16 cellular contexts compared by ENCODE assay signal in the genomic region with DNA sequence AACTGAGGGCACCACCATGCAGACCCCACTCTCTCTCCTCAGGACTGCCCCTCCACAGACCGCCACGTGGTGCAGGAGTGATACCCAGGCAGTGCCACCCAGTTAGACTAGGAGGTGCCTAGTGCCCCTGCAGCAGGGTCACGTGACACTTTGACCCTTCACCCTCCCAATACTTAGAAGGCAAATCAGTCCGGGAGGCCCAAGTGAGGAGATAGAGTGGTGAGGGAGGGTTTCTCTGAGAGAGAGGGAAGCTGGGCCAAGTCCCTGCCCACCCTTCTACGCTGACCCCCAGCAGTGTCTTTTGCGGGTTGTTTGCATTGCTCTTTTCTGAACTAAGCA.
DNase-seq lines count a peak whose midpoint lies in the region; TF ChIP-seq lines count a peak whose summit lies in the region.
"Had no signal": no experiment of that assay in that cellular context is flagged by ENCODE, and none has a peak within 500 bp of the region (broad histone marks: within the 10 kb centered on the region; RNA-seq: fewer than 3 reads in every experiment).

No MANE protein-coding gene starts in this region.

- H3K9ac ChIP-seq in HUES64 (ENCODE audit: low read depth, low read length) (0 out of 2 replicates have a peak overlapping the region, but pooled peaks have one; percentile 23), endodermal cell (ENCODE audit: extremely low read depth, low read length, poor library complexity, severe bottlenecking) (no peak overlapping the region), mesendoderm (ENCODE audit: low read length) (peak overlapping the region; percentile 11)

- no peak overlapping the region for H3K4me2 ChIP-seq in mesendoderm (ENCODE audit: low read length)

- H3K36me3 ChIP-seq in HUES64 (ENCODE audit: insufficient read depth, low read length), result no peaks in the 10 kb centered on the region
- no peaks in the 10 kb centered on the region for H3K36me3 ChIP-seq in endodermal cell (ENCODE audit: control insufficient read depth, insufficient read depth, low read length)
- no peaks in the 10 kb centered on the region for H3K36me3 ChIP-seq in mesendoderm (ENCODE audit: control insufficient read depth, insufficient read depth, low read length)
- H3K36me3 ChIP-seq: MG63, Peyer's patch, SJSA1 had no signal

- H3K4ac ChIP-seq in mesendoderm (ENCODE audit: low read depth, low read length), result no peak overlapping the region

- H3K18ac ChIP-seq in mesendoderm (ENCODE audit: low read length), result peak overlapping the region; percentile 4

- H3K36me3 Mint-ChIP-seq in endodermal cell (ENCODE audit: low read depth), result no peaks in the 10 kb centered on the region

- peak overlapping the region; percentile 6 for H3K4me3 Mint-ChIP-seq in endodermal cell

- H3K4me1 Mint-ChIP-seq in endodermal cell, result peaks cover 21% of the 10 kb centered on the region

- H3K56ac ChIP-seq in mesendoderm (ENCODE audit: low read length), result peak overlapping the region; percentile 82

- peaks cover 21% of the 10 kb centered on the region for H3K4me1 ChIP-seq in HUES64 (ENCODE audit: insufficient read depth, low read length)
- H3K4me1 ChIP-seq in endodermal cell (ENCODE audit: control insufficient read depth, insufficient read depth, low read length), result peaks cover 13% of the 10 kb centered on the region
- H3K4me1 ChIP-seq in mesendoderm (ENCODE audit: control insufficient read depth, low read depth, low read length), result peaks cover 13% of the 10 kb centered on the region
- H3K4me1 ChIP-seq: Peyer's patch, SJSA1 had no signal

- no peak for TF ChIP-seq CTCF in endodermal cell (conservative IDR thresholded peaks at IDR 0.05)
- TF ChIP-seq CTCF in GM10266 (IDR thresholded peaks at IDR 0.05; ENCODE audit: control insufficient read depth, insufficient read depth, low read depth, missing control alignments), result no peak

- 0 out of 2 replicates have a peak, but pooled peaks cover 2% of the 10 kb centered on the region for H3K9me3 ChIP-seq in HUES64 (ENCODE audit: insufficient read depth, low read depth, low read length)
- peaks cover 10% of the 10 kb centered on the region for H3K9me3 ChIP-seq in endodermal cell (ENCODE audit: control insufficient read depth, low read length)
- H3K9me3 ChIP-seq: MG63, Peyer's patch, SJSA1 had no signal

- H2AK5ac ChIP-seq in mesendoderm (ENCODE audit: low read length), result no peak overlapping the region

- H2BK120ac ChIP-seq in mesendoderm (ENCODE audit: low read depth, low read length), result no peak overlapping the region

- H3K9me3 Mint-ChIP-seq in endodermal cell, result peaks cover 11% of the 10 kb centered on the region

- DNase-seq in GM03348 (ENCODE audit: low spot score) (peak; percentile 1), endodermal cell (no peak), mesendoderm (peak; percentile 24), GM10266 (ENCODE audit: extremely low spot score) (no peak), germinal center (ENCODE audit: low spot score) (no peak), NCI-H128 (lab: John Stamatoyannopoulos, UW; ENCODE audit: unreplicated experiment) (no peak)
- DNase-seq: DND-41; Kasumi-1; MG63; NCI-H1048; NCI-H1436 treated with DMSO at 0.1 percent for 48 hours; NK-92 treated with Interleukin-12 subunit alpha and Interleukin-12 subunit beta, amount 100 ng/mL, for 24 hours; Peyer's patch had no signal

- 52% methylated on average over 5 of the region's 6 CpGs for WGBS in HUES64
- WGBS in endodermal cell (ENCODE audit: insufficient coverage in 1 of 2, insufficient read length in 1 of 2), 2 experiments, result 57 to 68% methylated on average over 1 to 6 of the region's 6 CpGs
- no CpG with 5 or more reads among the region's 6 CpGs for WGBS in mesendoderm (ENCODE audit: extremely low coverage, insufficient coverage, low lambda C conversion rate)

- peak overlapping the region; percentile 54 for H4K5ac ChIP-seq in mesendoderm (ENCODE audit: low read length)

- H3K79me2 ChIP-seq in mesendoderm (ENCODE audit: control insufficient read depth, insufficient read depth, low read length), result no peaks in the 10 kb centered on the region

- H3K27ac Mint-ChIP-seq in endodermal cell, result peak overlapping the region; percentile 93

- no peak overlapping the region for H3K23ac ChIP-seq in mesendoderm (ENCODE audit: low read length)

- H3K4me3 ChIP-seq in HUES64 (ENCODE audit: low read length) (no peak overlapping the region), endodermal cell (ENCODE audit: low read length) (peak overlapping the region; percentile 9), mesendoderm (ENCODE audit: low read length) (no peak overlapping the region)
- H3K4me3 ChIP-seq: MG63, Peyer's patch, SJSA1 had no signal

- H3K79me1 ChIP-seq in mesendoderm (ENCODE audit: low read length), result no peaks in the 10 kb centered on the region

- H4K8ac ChIP-seq in mesendoderm (ENCODE audit: low read depth, low read length), result no peak overlapping the region

- H2BK5ac ChIP-seq in mesendoderm (ENCODE audit: low read length), result peak overlapping the region; percentile 23

- H2BK15ac ChIP-seq in mesendoderm (replicated peaks; ENCODE audit: low read depth), result no peak overlapping the region

- H3K27me3 Mint-ChIP-seq in endodermal cell (ENCODE audit: insufficient read depth), result peaks cover 2% of the 10 kb centered on the region

- H3K27ac ChIP-seq in HUES64 (ENCODE audit: low read depth, low read length), result peak overlapping the region; percentile 80
- H3K27ac ChIP-seq in endodermal cell (ENCODE audit: low read depth, low read length), result no peak overlapping the region
- H3K27ac ChIP-seq in mesendoderm (ENCODE audit: low read depth, low read length), result no peak overlapping the region
- H3K27ac ChIP-seq: C4-2B, Peyer's patch, SJSA1 had no signal

- H3K27me3 ChIP-seq in HUES64 (ENCODE audit: insufficient read depth, low read length) (no peaks in the 10 kb centered on the region), endodermal cell (ENCODE audit: control insufficient read depth, insufficient read depth, low read length, poor library complexity, severe bottlenecking) (no peaks in the 10 kb centered on the region), mesendoderm (ENCODE audit: insufficient read depth, low read length, poor library complexity) (no peaks in the 10 kb centered on the region)
- H3K27me3 ChIP-seq: Peyer's patch, SJSA1 had no signal

Comparison
In these comparisons a context has a peak if more than half of its experiments do, and no peak if none do; other contexts are left out.
1. DNase-seq: peak in GM03348 (single experiment) and mesendoderm (single experiment); none in endodermal cell (single experiment), GM10266 (single experiment), germinal center (single experiment) and NCI-H128 (single experiment).